22 cellular contexts compared by ENCODE assay signal in genomic region chr3:51676102-51676640, GRCh38. TPM values are rescaled to one million over a fixed set of nuclear protein-coding genes. Genes with fewer than 3 reads are reported as not detected.
A peak's percentile ranks its signal among the peaks of the same experiment; 100 is the strongest.
DNase-seq lines count a peak whose midpoint lies in the region; ATAC-seq and TF ChIP-seq lines count a peak whose summit lies in the region.
"Had no signal": no experiment of that assay in that cellular context is flagged by ENCODE, and none has a peak within 500 bp of the region (broad histone marks: within the 10 kb centered on the region; RNA-seq: fewer than 3 reads in every experiment).

No MANE protein-coding gene starts in this region.

- H3K4me1 Mint-ChIP-seq in activated T-cell treated with anti-CD3 and anti-CD28 coated beads, Interleukin-2, amount 50 U/mL, for 72 hours (ENCODE audit: low read depth) = peaks cover 79% of the 10 kb centered on the region
- H3K4me1 Mint-ChIP-seq in T-helper 17 cell = peaks cover 69% of the 10 kb centered on the region
- H3K4me1 Mint-ChIP-seq in dendritic cell treated with granulocyte-macrophage colony-stimulating factor and Interleukin-4, amounts not matched to agents 40 ng/mL and 50 ng/mL, for 4 days (ENCODE audit: low read depth) = peaks cover 87% of the 10 kb centered on the region
- H3K4me1 Mint-ChIP-seq in stimulated activated naive B cell treated with anti-CD40 and anti-IgM and Interleukin-4, amounts not matched to agents 10 μg/mL and 1 μg/mL and 100 μg/mL, for 72 hours = peaks cover 50 to 88% of the 10 kb centered on the region in 2 donors
- H3K4me1 Mint-ChIP-seq in activated T-cell treated with anti-CD3 and anti-CD28 coated beads, Interleukin-2, amount 50 U/mL, for 4 hours (ENCODE audit: low read depth) = peaks cover 86% of the 10 kb centered on the region

- H3K9me3 ChIP-seq in T-helper 17 cell (ENCODE audit: control insufficient read depth, low read length, poor library complexity, severe bottlenecking) (no peaks in the 10 kb centered on the region), esophagus muscularis mucosa (no peaks in the 10 kb centered on the region)
- H3K9me3 ChIP-seq: uterus had no signal

- peak overlapping the region; percentile 72 for H3K27ac Mint-ChIP-seq in activated T-cell treated with anti-CD3 and anti-CD28 coated beads, Interleukin-2, amount 50 U/mL, for 72 hours
- H3K27ac Mint-ChIP-seq in T-helper 17 cell = peak overlapping the region; percentile 94
- H3K27ac Mint-ChIP-seq in dendritic cell treated with granulocyte-macrophage colony-stimulating factor and Interleukin-4, amounts not matched to agents 40 ng/mL and 50 ng/mL, for 4 days = peak overlapping the region; percentile 6
- H3K27ac Mint-ChIP-seq in stimulated activated naive B cell treated with anti-CD40 and anti-IgM and Interleukin-4, amounts not matched to agents 10 μg/mL and 1 μg/mL and 100 μg/mL, for 72 hours = peak overlapping the region; percentile 67

- no peaks in the 10 kb centered on the region for H3K27me3 ChIP-seq in esophagus muscularis mucosa
- H3K27me3 ChIP-seq: uterus had no signal

- peaks cover 0 to 9% of the 10 kb centered on the region in 2 donors for H3K36me3 Mint-ChIP-seq in activated T-cell treated with anti-CD3 and anti-CD28 coated beads, Interleukin-2, amount 50 U/mL, for 72 hours (ENCODE audit: insufficient read depth in 2 of 2)
- peaks cover 4% of the 10 kb centered on the region for H3K36me3 Mint-ChIP-seq in T-helper 17 cell (ENCODE audit: low read depth)
- H3K36me3 Mint-ChIP-seq in dendritic cell treated with granulocyte-macrophage colony-stimulating factor and Interleukin-4, amounts not matched to agents 40 ng/mL and 50 ng/mL, for 4 days (ENCODE audit: low read depth) = peaks cover 74% of the 10 kb centered on the region
- H3K36me3 Mint-ChIP-seq in stimulated activated naive B cell treated with anti-CD40 and anti-IgM and Interleukin-4, amounts not matched to agents 10 μg/mL and 1 μg/mL and 100 μg/mL, for 72 hours = peaks cover 15 to 20% of the 10 kb centered on the region in 2 donors
- H3K36me3 Mint-ChIP-seq in activated T-cell treated with anti-CD3 and anti-CD28 coated beads, Interleukin-2, amount 50 U/mL, for 4 hours (ENCODE audit: insufficient read depth) = peaks cover 12% of the 10 kb centered on the region

- no peak for DNase-seq in activated T-cell treated with anti-CD3 and anti-CD28 coated beads, Interleukin-2, amount 50 U/mL, for 72 hours
- no peak for DNase-seq in activated T-cell treated with anti-CD3 and anti-CD28 coated beads for 4 hours
- no peak for DNase-seq in T-helper 17 cell
- no peak for DNase-seq in stimulated activated naive B cell treated with anti-CD40 and anti-IgM and Interleukin-4, amounts not matched to agents 10 μg/mL and 1 μg/mL and 100 μg/mL, for 72 hours
- DNase-seq in GM10266 (ENCODE audit: extremely low spot score) = no peak
- DNase-seq in activated T-cell treated with anti-CD3 and anti-CD28 coated beads, Interleukin-2, amount 50 U/mL, for 4 hours = no peak
- no peak for DNase-seq in esophagus muscularis mucosa (ENCODE audit: extremely low spot score)
- DNase-seq: ACHN; activated effector memory CD4-positive, alpha-beta T cell treated with Interleukin-2 at 50 U/mL for 16 hours; DMS53; foreskin melanocyte; H9; kidney; NCI-H1417; NCI-H524 treated with DMSO at 0.1 percent for 48 hours; uterus had no signal

- no peaks in the 10 kb centered on the region for H3K27me3 Mint-ChIP-seq in activated T-cell treated with anti-CD3 and anti-CD28 coated beads, Interleukin-2, amount 50 U/mL, for 72 hours (ENCODE audit: low read depth)
- H3K27me3 Mint-ChIP-seq in T-helper 17 cell = no peaks in the 10 kb centered on the region
- H3K27me3 Mint-ChIP-seq in dendritic cell treated with granulocyte-macrophage colony-stimulating factor and Interleukin-4, amounts not matched to agents 40 ng/mL and 50 ng/mL, for 4 days = no peaks in the 10 kb centered on the region
- no peaks in the 10 kb centered on the region for H3K27me3 Mint-ChIP-seq in stimulated activated naive B cell treated with anti-CD40 and anti-IgM and Interleukin-4, amounts not matched to agents 10 μg/mL and 1 μg/mL and 100 μg/mL, for 72 hours
- H3K27me3 Mint-ChIP-seq in activated T-cell treated with anti-CD3 and anti-CD28 coated beads, Interleukin-2, amount 50 U/mL, for 4 hours (ENCODE audit: low read depth) = no peaks in the 10 kb centered on the region

- peaks cover 37 to 78% (median 54%) of the 10 kb centered on the region in 4 donors for H3K4me1 ChIP-seq in esophagus muscularis mucosa

- no peak for TF ChIP-seq EP300 in esophagus muscularis mucosa (IDR thresholded peaks at IDR 0.05)

- no peak for TF ChIP-seq POLR2A in esophagus muscularis mucosa (IDR thresholded peaks at IDR 0.05; ENCODE audit: low read depth)

- ATAC-seq in activated T-cell treated with anti-CD3 and anti-CD28 coated beads, Interleukin-2, amount 50 U/mL, for 72 hours (replicated peaks in 1 of 2) = no peak
- ATAC-seq in T-helper 17 cell = no peak
- ATAC-seq in stimulated activated naive B cell treated with anti-CD40 and anti-IgM and Interleukin-4, amounts not matched to agents 10 μg/mL and 1 μg/mL and 100 μg/mL, for 72 hours (replicated peaks) = no peak
- no peak for ATAC-seq in activated T-cell treated with anti-CD3 and anti-CD28 coated beads, Interleukin-2, amount 50 U/mL, for 4 hours
- ATAC-seq: HepG2, sciatic nerve had no signal

- peak overlapping the region in 1 of 2 donors; percentile 66 for H3K4me3 Mint-ChIP-seq in activated T-cell treated with anti-CD3 and anti-CD28 coated beads, Interleukin-2, amount 50 U/mL, for 72 hours
- H3K4me3 Mint-ChIP-seq in T-helper 17 cell = no peak overlapping the region
- no peak overlapping the region for H3K4me3 Mint-ChIP-seq in dendritic cell treated with granulocyte-macrophage colony-stimulating factor and Interleukin-4, amounts not matched to agents 40 ng/mL and 50 ng/mL, for 4 days
- H3K4me3 Mint-ChIP-seq in stimulated activated naive B cell treated with anti-CD40 and anti-IgM and Interleukin-4, amounts not matched to agents 10 μg/mL and 1 μg/mL and 100 μg/mL, for 72 hours = no peak overlapping the region
- no peak overlapping the region for H3K4me3 Mint-ChIP-seq in activated T-cell treated with anti-CD3 and anti-CD28 coated beads, Interleukin-2, amount 50 U/mL, for 4 hours
- H3K4me3 Mint-ChIP-seq: CD14-positive monocyte, H9 had no signal

- no peak overlapping the region for H3K4me3 ChIP-seq in esophagus muscularis mucosa
- H3K4me3 ChIP-seq: coronary artery, uterus had no signal

- H3K27ac ChIP-seq in esophagus muscularis mucosa (replicated peaks in 1 of 4) = no peak overlapping the region
- H3K27ac ChIP-seq: coronary artery, parathyroid adenoma, uterus had no signal

- TF ChIP-seq CTCF in GM10266 (IDR thresholded peaks at IDR 0.05; ENCODE audit: control insufficient read depth, insufficient read depth, low read depth, missing control alignments) (no peak), esophagus muscularis mucosa (IDR thresholded peaks at IDR 0.05) (no peak)

- no peaks in the 10 kb centered on the region for H3K9me3 Mint-ChIP-seq in activated T-cell treated with anti-CD3 and anti-CD28 coated beads, Interleukin-2, amount 50 U/mL, for 72 hours
- H3K9me3 Mint-ChIP-seq in dendritic cell treated with granulocyte-macrophage colony-stimulating factor and Interleukin-4, amounts not matched to agents 40 ng/mL and 50 ng/mL, for 4 days = no peaks in the 10 kb centered on the region
- H3K9me3 Mint-ChIP-seq in stimulated activated naive B cell treated with anti-CD40 and anti-IgM and Interleukin-4, amounts not matched to agents 10 μg/mL and 1 μg/mL and 100 μg/mL, for 72 hours = no peaks in the 10 kb centered on the region
- H3K9me3 Mint-ChIP-seq in activated T-cell treated with anti-CD3 and anti-CD28 coated beads, Interleukin-2, amount 50 U/mL, for 4 hours = no peaks in the 10 kb centered on the region
- H3K9me3 Mint-ChIP-seq: CD14-positive monocyte, H9 had no signal

- WGBS in esophagus muscularis mucosa = 75% methylated on average over 3 of the region's 3 CpGs

- intact Hi-C loops in dendritic cell treated with granulocyte-macrophage colony-stimulating factor and Interleukin-4, amounts not matched to agents 40 ng/mL and 50 ng/mL, for 4 days (cut with micrococcal nuclease) = no loop called here
- intact Hi-C loops in esophagus muscularis mucosa (cut with DNase I) = loop anchor here (10.0 kb wide), 1 partner anchor 291 kb away; the partner anchor contains the start of gene MANF

- H3K36me3 ChIP-seq in esophagus muscularis mucosa = peaks cover 0 to 71% (median 42%) of the 10 kb centered on the region in 4 donors
- H3K36me3 ChIP-seq: uterus had no signal

RNA-seq across cellular contexts. Expression of gene TEX264, which starts 5.1 kb away (rescaled TPM):
- total RNA-seq in activated T-cell treated with anti-CD3 and anti-CD28 coated beads, Interleukin-2, amount 50 U/mL, for 72 hours = 10 to 100 TPM; 37.8 to 48.0 TPM
- total RNA-seq in T-helper 17 cell (10 to 100 TPM; 35.5 to 36.5 TPM), esophagus muscularis mucosa (10 to 100 TPM; 48.0 to 73.8 (median 65.4) TPM)
- 10 to 100 TPM; 37.8 to 42.5 (median 38.9) TPM for total RNA-seq in activated T-cell treated with anti-CD3 and anti-CD28 coated beads, Interleukin-2, amount 50 U/mL, for 4 hours

RNA-seq across cellular contexts. Expression of gene GRM2, which starts 30.7 kb away (rescaled TPM):
- total RNA-seq in activated T-cell treated with anti-CD3 and anti-CD28 coated beads, Interleukin-2, amount 50 U/mL, for 72 hours = 1 to 10 TPM in 1 of 2 donors, under 1 TPM in 1; 0.48 to 2.0 TPM
- total RNA-seq in T-helper 17 cell = 1 to 10 TPM; 2.2 to 2.9 TPM
- total RNA-seq in activated T-cell treated with anti-CD3 and anti-CD28 coated beads, Interleukin-2, amount 50 U/mL, for 4 hours = 1 to 10 TPM in 2 of 3 donors, under 1 TPM in 1; 0.84 to 1.2 (median 1.0) TPM
- total RNA-seq in esophagus muscularis mucosa = under 1 TPM in 3 of 4 donors, not detected in 1; 0.11 to 0.83 (median 0.52) TPM

Comparison
In these comparisons a context has a peak if more than half of its experiments do, and no peak if none do; other contexts are left out.
1. H3K27ac Mint-ChIP-seq: peak in every context shown above with its lines; median percentile 94 in T-helper 17 cell; 72 in activated T-cell treated with anti-CD3 and anti-CD28 coated beads, Interleukin-2, amount 50 U/mL, for 72 hours; 67 in stimulated activated naive B cell treated with anti-CD40 and anti-IgM and Interleukin-4, amounts not matched to agents 10 μg/mL and 1 μg/mL and 100 μg/mL, for 72 hours; 6 in dendritic cell treated with granulocyte-macrophage colony-stimulating factor and Interleukin-4, amounts not matched to agents 40 ng/mL and 50 ng/mL, for 4 days.